In genomic region chr6:73362358-73362757, GRCh38 we compare ENCODE assay signal across 38 cellular contexts. TPM values are rescaled to one million over a fixed set of nuclear protein-coding genes. Genes with fewer than 3 reads are reported as not detected.
"Had no signal": no experiment of that assay in that cellular context is flagged by ENCODE, and none has a peak within 500 bp of the region (broad histone marks: within the 10 kb centered on the region; RNA-seq: fewer than 3 reads in every experiment).

Gene KHDC3L (plus strand): TSS chr6:73362658. CDS start chr6:73362730, 72 bp downstream.

- ATAC-seq: activated CD8-positive, alpha-beta memory T cell treated with anti-CD3 and anti-CD28 coated beads, Interleukin-2, amount 10 ng/mL, durations not matched to agents 7 days and 5 days; activated naive CD8-positive, alpha-beta T cell treated with anti-CD3 and anti-CD28 coated beads, Interleukin-2, amount 50 U/mL, for 24 hours; PC-3; Right ventricle myocardium inferior; SK-N-SH treated with all-trans-retinoic acid at 6 μM for 48 hours; T-cell had no signal

- H3K9ac ChIP-seq: KMS-11 had no signal

- DNase-seq: activated B cell treated with CpG ODN at 0.5 μM for 24 hours; activated CD4-positive, alpha-beta memory T cell treated with anti-CD3 and anti-CD28 coated beads, Interleukin-2, amount 10 ng/mL, durations not matched to agents 7 days and 5 days; activated CD4-positive, alpha-beta T cell treated with anti-CD3 and anti-CD28 coated beads for 48 hours; activated CD4-positive, CD25-positive, alpha-beta regulatory T cell treated with anti-CD3 and anti-CD28 coated beads, Interleukin-2, amount 50 U/mL, for 72 hours; activated CD8-positive, alpha-beta memory T cell treated with anti-CD3 and anti-CD28 coated beads for 24 hours; activated CD8-positive, alpha-beta memory T cell treated with anti-CD3 and anti-CD28 coated beads, Interleukin-2, amount 10 ng/mL, durations not matched to agents 7 days and 5 days; activated CD8-positive, alpha-beta memory T cell treated with anti-CD3 and anti-CD28 coated beads, Interleukin-2, amount 50 U/mL, for 48 hours; activated effector memory CD4-positive, alpha-beta T cell treated with Interleukin-2 at 50 U/mL for 16 hours; activated naive CD4-positive, alpha-beta T cell treated with anti-CD3 and anti-CD28 coated beads, Interleukin-2, amount 10 ng/mL, durations not matched to agents 7 days and 5 days; activated naive CD8-positive, alpha-beta T cell treated with anti-CD3 and anti-CD28 coated beads, Interleukin-2, amount 50 U/mL, for 24 hours; activated T-cell treated with anti-CD3 and anti-CD28 coated beads, Interleukin-2, amount 50 U/mL, for 48 hours; anterior cingulate cortex; central memory CD4-positive, alpha-beta T cell; NCI-H1092 treated with DMSO at 0.1 percent for 48 hours; NCI-H1417; NCI-H146; NCI-H187; NCI-H2029 treated with DMSO at 0.1 percent for 48 hours; NCI-H2107; NCI-H2171; NCI-H510A; NCI-H526; NCI-H748 treated with DMSO at 0.1 percent for 48 hours; NK-92 treated with Interleukin-12 subunit alpha and Interleukin-12 subunit beta, amount 100 ng/mL, for 24 hours; PC-3; SIG-M5; T-cell; T-helper 2 cell; T-helper 9 cell had no signal

- H3K4me2 ChIP-seq: KMS-11 had no signal

- H3K27ac ChIP-seq: KMS-11, RWPE1, VCaP had no signal

- FAIRE-seq: bronchial epithelial cell, RCC 7860 had no signal

RNA-seq across cellular contexts. Expression of gene KHDC3L, which starts in this region (rescaled TPM):
- total RNA-seq: activated B cell treated with CpG ODN at 0.5 μM for 24 hours; activated CD4-positive, alpha-beta memory T cell treated with anti-CD3 and anti-CD28 coated beads, Interleukin-2, amount 10 ng/mL, durations not matched to agents 7 days and 5 days; activated CD8-positive, alpha-beta memory T cell treated with anti-CD3 and anti-CD28 coated beads, Interleukin-2, amount 10 ng/mL, durations not matched to agents 7 days and 5 days; bronchial epithelial cell; LHCN-M2; PC-3; Right ventricle myocardium inferior; SK-MEL-5; T-cell had no signal
